In the genomic region with DNA sequence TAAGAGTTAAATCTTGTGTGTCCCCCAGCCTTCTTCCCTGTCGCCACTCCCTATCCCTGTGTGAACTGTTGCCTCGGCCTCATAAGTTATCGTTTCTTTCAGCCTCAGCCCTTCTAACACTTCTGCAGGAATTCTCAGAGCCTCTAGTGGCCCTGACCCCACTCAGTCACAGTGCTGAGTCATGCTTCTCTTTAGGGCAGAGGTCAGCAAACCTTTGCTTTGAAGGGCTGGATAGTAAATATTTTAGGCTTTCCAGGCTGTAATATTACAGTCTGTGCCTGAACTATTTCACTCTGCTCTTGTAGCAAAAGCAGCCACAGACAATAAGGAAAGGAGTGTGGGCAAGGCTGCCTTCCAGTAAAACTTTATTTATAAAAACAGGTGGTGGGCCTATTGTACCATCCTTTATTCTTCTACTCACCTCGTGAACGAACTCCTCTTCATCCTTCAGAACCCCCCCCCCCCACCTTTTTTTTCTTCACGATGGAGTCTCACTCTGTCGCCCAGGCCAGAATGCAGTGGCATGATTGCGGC, we compare ENCODE assay signal across 9 cellular contexts. TPM values are rescaled to one million over a fixed set of nuclear protein-coding genes. Genes with fewer than 3 reads are reported as not detected.
DNase-seq lines count a peak whose midpoint lies in the region; ATAC-seq and TF ChIP-seq lines count a peak whose summit lies in the region.
"Had no signal": no experiment of that assay in that cellular context is flagged by ENCODE, and none has a peak within 500 bp of the region (broad histone marks: within the 10 kb centered on the region; RNA-seq: fewer than 3 reads in every experiment).

No MANE protein-coding gene starts in this region.

- no peak for TF ChIP-seq CTCF in RWPE1 (conservative IDR thresholded peaks at IDR 0.05; ENCODE audit: low read depth)
- TF ChIP-seq CTCF in sigmoid colon (IDR thresholded peaks at IDR 0.05): no peak
- TF ChIP-seq CTCF in MM.1S (IDR thresholded peaks at IDR 0.05; ENCODE audit: low read length): no peak

- no peak overlapping the region for H2AFZ ChIP-seq in MM.1S (ENCODE audit: low read length)

- peaks cover 0 to 55% (median 37%) of the 10 kb centered on the region in 4 donors for H3K4me1 ChIP-seq in sigmoid colon
- H3K4me1 ChIP-seq in MM.1S (ENCODE audit: low read length): no peaks in the 10 kb centered on the region

- ATAC-seq in Right ventricle myocardium superior (ENCODE audit: poor library complexity): peak; percentile 66
- no peak for ATAC-seq in GM19397 (IDR thresholded peaks at IDR 0.05; ENCODE audit: unreplicated experiment)

- H3K27ac ChIP-seq in RWPE1: peak overlapping the region; percentile 15; the same call in 1 of the 2 replicates
- H3K27ac ChIP-seq in sigmoid colon: peak overlapping the region in 3 of 4 donors; percentile 71 to 94 (median 83)
- H3K27ac ChIP-seq in MM.1S (ENCODE audit: low read length): no peak overlapping the region

- H3K36me3 ChIP-seq in sigmoid colon (peaks cover 12 to 14% (median 13%) of the 10 kb centered on the region in 4 donors), MM.1S (replicated peaks; ENCODE audit: insufficient read depth, low read length) (peaks cover 8% of the 10 kb centered on the region)

- H3F3A ChIP-seq in MM.1S (ENCODE audit: insufficient read depth, low read length): no peaks in the 10 kb centered on the region

- POLR2A ChIA-PET in RWPE1 (lab: Yijun Ruan, JAX; ENCODE audit: low non-redundant PET): no interaction called here

- H3K79me2 ChIP-seq in MM.1S (ENCODE audit: low read length): peaks cover 38% of the 10 kb centered on the region

- DNase-seq in ELR (ENCODE audit: low read depth) (peak; percentile 71), RWPE1 (ENCODE audit: low spot score) (no peak), Right ventricle myocardium superior (no peak), sigmoid colon (no peak), MM.1S (no peak), NCI-H510A (lab: John Stamatoyannopoulos, UW) (no peak), amniotic stem cell (lab: John Stamatoyannopoulos, UW) (no peak)
- DNase-seq: activated effector memory CD4-positive, alpha-beta T cell treated with anti-CD3 and anti-CD28 coated beads, Interleukin-2, amount 50 U/mL, for 16 hours had no signal

- H4K20me1 ChIP-seq in MM.1S (ENCODE audit: insufficient read depth, low read length): no peaks in the 10 kb centered on the region

- WGBS in sigmoid colon, 2 donors: 74 to 82% methylated on average over 8 of the region's 8 CpGs

- no peak overlapping the region for H3K4me2 ChIP-seq in MM.1S (ENCODE audit: low read depth, low read length)

- no peak overlapping the region for H3K9ac ChIP-seq in MM.1S (ENCODE audit: low read length)

- H3K9me2 ChIP-seq in MM.1S (replicated peaks; ENCODE audit: insufficient read depth, low read length): no peaks in the 10 kb centered on the region

- intact Hi-C loops in Right ventricle myocardium superior (cut with DNase I): no loop called here
- intact Hi-C loops in sigmoid colon (cut with DNase I): no loop called here

- H3K4me3 ChIP-seq in sigmoid colon: no peak overlapping the region
- H3K4me3 ChIP-seq in MM.1S (ENCODE audit: low read length): no peak overlapping the region

- H3K27me3 ChIP-seq in sigmoid colon: no peaks in the 10 kb centered on the region
- H3K27me3 ChIP-seq in MM.1S (replicated peaks; ENCODE audit: insufficient read depth, low read length): no peaks in the 10 kb centered on the region

- no peaks in the 10 kb centered on the region for H3K9me3 ChIP-seq in sigmoid colon
- no peaks in the 10 kb centered on the region for H3K9me3 ChIP-seq in MM.1S (replicated peaks; ENCODE audit: insufficient read depth, low read length)

- CTCF ChIA-PET in RWPE1 (lab: Yijun Ruan, JAX): interaction anchor here (0.6 kb wide), 1 partner anchor 135 kb away, joined by 3 read pairs; no protein-coding TSS in a partner anchor

- no peak for TF ChIP-seq EP300 in sigmoid colon (IDR thresholded peaks at IDR 0.05)

- TF ChIP-seq POLR2A in sigmoid colon (IDR thresholded peaks at IDR 0.05): no peak

RNA-seq across cellular contexts. Expression of a gene that starts 22.1 kb away (rescaled TPM):
- 32.4 TPM for total RNA-seq in Right ventricle myocardium superior
- 10 to 100 TPM; 42.8 to 95.0 (median 58.3) TPM for total RNA-seq in sigmoid colon
- polyA plus RNA-seq in sigmoid colon: 10 to 100 TPM; 24.6 to 85.9 (median 29.8) TPM

RNA-seq across cellular contexts. Expression of a gene that starts 22.4 kb away (rescaled TPM):
- total RNA-seq in Right ventricle myocardium superior (4.5 TPM), sigmoid colon (10 to 100 TPM in 2 of 4 donors, 1 to 10 TPM in 2; 6.7 to 14.1 (median 11.1) TPM)
- polyA plus RNA-seq in sigmoid colon: 10 to 100 TPM in 2 of 3 donors, 1 to 10 TPM in 1; 9.6 to 14.8 (median 10.4) TPM
